In genomic region chr6:77893391-77893790, GRCh38 we compare ENCODE assay signal across 28 cellular contexts.
"Had no signal": no experiment of that assay in that cellular context is flagged by ENCODE, and none has a peak within 500 bp of the region (broad histone marks: within the 10 kb centered on the region; RNA-seq: fewer than 3 reads in every experiment).

No MANE protein-coding gene starts in this region.

- H3K27ac Mint-ChIP-seq: stimulated activated effector memory CD8-positive, alpha-beta T cell treated with anti-CD3 and anti-CD28 coated beads, Interleukin-12 subunit alpha, Interleukin-12 subunit beta, amount 100 ng/mL, for 72 hours; stimulated activated memory B cell treated with anti-CD40 and anti-IgM and Interleukin-4, amounts not matched to agents 10 μg/mL and 1 μg/mL and 100 μg/mL, for 72 hours; stimulated activated naive B cell treated with anti-CD40 and anti-IgM and Interleukin-4, amounts not matched to agents 10 μg/mL and 1 μg/mL and 100 μg/mL, for 72 hours; stimulated activated naive CD8-positive, alpha-beta T cell treated with anti-CD3 and anti-CD28 coated beads, Interleukin-15, amount 100 ng/mL, for 72 hours; stimulated activated naive CD8-positive, alpha-beta T cell treated with anti-CD3 and anti-CD28 coated beads, Interleukin-15, Interleukin-2, amounts not matched to agents 100 ng/mL and 50 ng/mL, for 24 hours; type B pancreatic cell had no signal

- H3K4me3 Mint-ChIP-seq: stimulated activated effector memory CD8-positive, alpha-beta T cell treated with anti-CD3 and anti-CD28 coated beads, Interleukin-12 subunit alpha, Interleukin-12 subunit beta, amount 100 ng/mL, for 72 hours; stimulated activated memory B cell treated with anti-CD40 and anti-IgM and Interleukin-4, amounts not matched to agents 10 μg/mL and 1 μg/mL and 100 μg/mL, for 72 hours; stimulated activated naive B cell treated with anti-CD40 and anti-IgM and Interleukin-4, amounts not matched to agents 10 μg/mL and 1 μg/mL and 100 μg/mL, for 72 hours; stimulated activated naive CD8-positive, alpha-beta T cell treated with anti-CD3 and anti-CD28 coated beads, Interleukin-15, amount 100 ng/mL, for 72 hours; stimulated activated naive CD8-positive, alpha-beta T cell treated with anti-CD3 and anti-CD28 coated beads, Interleukin-15, Interleukin-2, amounts not matched to agents 100 ng/mL and 50 ng/mL, for 24 hours; type B pancreatic cell had no signal

- H3K36me3 ChIP-seq: stomach, suprapubic skin, thoracic aorta, thyroid gland, tibial artery, tibial nerve, transverse colon, upper lobe of left lung, upper lobe of right lung, uterus, vagina had no signal

- H3K27me3 ChIP-seq: stomach, suprapubic skin, testis, thyroid gland, tibial artery, tibial nerve, transverse colon, upper lobe of left lung, upper lobe of right lung, uterus, vagina had no signal

- H3K4me3 ChIP-seq: stomach, suprapubic skin, testis, thoracic aorta, thyroid gland, tibial artery, tibial nerve, transverse colon, upper lobe of left lung, upper lobe of right lung, uterus, vagina had no signal

- H3K36me3 Mint-ChIP-seq: stimulated activated effector memory CD8-positive, alpha-beta T cell treated with anti-CD3 and anti-CD28 coated beads, Interleukin-12 subunit alpha, Interleukin-12 subunit beta, amount 100 ng/mL, for 72 hours; stimulated activated memory B cell treated with anti-CD40 and anti-IgM and Interleukin-4, amounts not matched to agents 10 μg/mL and 1 μg/mL and 100 μg/mL, for 72 hours; stimulated activated naive B cell treated with anti-CD40 and anti-IgM and Interleukin-4, amounts not matched to agents 10 μg/mL and 1 μg/mL and 100 μg/mL, for 72 hours; type B pancreatic cell had no signal

- H3K4me1 Mint-ChIP-seq: stimulated activated effector memory CD8-positive, alpha-beta T cell treated with anti-CD3 and anti-CD28 coated beads, Interleukin-12 subunit alpha, Interleukin-12 subunit beta, amount 100 ng/mL, for 72 hours; stimulated activated memory B cell treated with anti-CD40 and anti-IgM and Interleukin-4, amounts not matched to agents 10 μg/mL and 1 μg/mL and 100 μg/mL, for 72 hours; stimulated activated naive B cell treated with anti-CD40 and anti-IgM and Interleukin-4, amounts not matched to agents 10 μg/mL and 1 μg/mL and 100 μg/mL, for 72 hours; stimulated activated naive CD8-positive, alpha-beta T cell treated with anti-CD3 and anti-CD28 coated beads, Interleukin-15, amount 100 ng/mL, for 72 hours had no signal

- ATAC-seq: stimulated activated memory B cell treated with anti-CD40 and anti-IgM and Interleukin-4, amounts not matched to agents 10 μg/mL and 1 μg/mL and 100 μg/mL, for 72 hours; stimulated activated naive B cell treated with anti-CD40 and anti-IgM and Interleukin-4, amounts not matched to agents 10 μg/mL and 1 μg/mL and 100 μg/mL, for 72 hours; stimulated activated naive CD8-positive, alpha-beta T cell treated with anti-CD3 and anti-CD28 coated beads, Interleukin-15, amount 100 ng/mL, for 72 hours; stimulated activated naive CD8-positive, alpha-beta T cell treated with anti-CD3 and anti-CD28 coated beads, Interleukin-15, Interleukin-2, amounts not matched to agents 100 U/mL and 50 U/mL, for 24 hours had no signal

- H3K9me3 Mint-ChIP-seq: type B pancreatic cell had no signal

- H3K27ac ChIP-seq: stomach, suprapubic skin, testis, thoracic aorta, thyroid gland, tibial artery, tibial nerve, transverse colon, upper lobe of left lung, upper lobe of right lung, uterus, vagina had no signal

- H3K4me1 ChIP-seq: stomach, suprapubic skin, thyroid gland, tibial artery, tibial nerve, transverse colon, upper lobe of left lung, upper lobe of right lung, uterus, vagina had no signal

- DNase-seq: stimulated activated CD4-positive, alpha-beta T cell treated with anti-CD3 and anti-CD28 coated beads, Interleukin-2, amount 100 ng/mL, for 48 hours; stimulated activated CD4-positive, alpha-beta T cell treated with anti-CD3 and anti-CD28 coated beads, Interleukin-4, amount 100 ng/mL, for 1 hour; stimulated activated CD4-positive, alpha-beta T cell treated with anti-CD3 and anti-CD28 coated beads, Interleukin-4, amount 100 ng/mL, for 24 hours; stimulated activated CD4-positive, alpha-beta T cell treated with anti-CD3 and anti-CD28 coated beads, Interleukin-4, amount 100 ng/mL, for 4 hours; stimulated activated CD8-positive, alpha-beta memory T cell treated with anti-CD3 and anti-CD28 coated beads, Interleukin-4, amount 100 ng/mL, for 48 hours; stimulated activated naive B cell treated with anti-CD40 and anti-IgM and Interleukin-4, amounts not matched to agents 10 μg/mL and 1 μg/mL and 100 μg/mL, for 72 hours; stimulated activated naive CD4-positive, alpha-beta T cell; stimulated activated naive CD4-positive, alpha-beta T cell treated with Interleukin-2 at 50 U/mL for 16 hours; stimulated activated naive CD8-positive, alpha-beta T cell treated with anti-CD3 and anti-CD28 coated beads, Interleukin-15, amount 100 ng/mL, for 72 hours; stimulated activated naive CD8-positive, alpha-beta T cell treated with anti-CD3 and anti-CD28 coated beads, Interleukin-15, Interleukin-2, amounts not matched to agents 100 U/mL and 50 U/mL, for 24 hours; stomach; substantia nigra; testis; thyroid gland; tibial artery; transverse colon; trophoblast cell; upper lobe of left lung; upper lobe of right lung; uterus had no signal

- H3K27me3 Mint-ChIP-seq: stimulated activated memory B cell treated with anti-CD40 and anti-IgM and Interleukin-4, amounts not matched to agents 10 μg/mL and 1 μg/mL and 100 μg/mL, for 72 hours; stimulated activated naive B cell treated with anti-CD40 and anti-IgM and Interleukin-4, amounts not matched to agents 10 μg/mL and 1 μg/mL and 100 μg/mL, for 72 hours; stimulated activated naive CD8-positive, alpha-beta T cell treated with anti-CD3 and anti-CD28 coated beads, Interleukin-15, amount 100 ng/mL, for 72 hours; stimulated activated naive CD8-positive, alpha-beta T cell treated with anti-CD3 and anti-CD28 coated beads, Interleukin-15, Interleukin-2, amounts not matched to agents 100 ng/mL and 50 ng/mL, for 24 hours; type B pancreatic cell had no signal
